10 cellular contexts compared by ENCODE assay signal in the genomic region with DNA sequence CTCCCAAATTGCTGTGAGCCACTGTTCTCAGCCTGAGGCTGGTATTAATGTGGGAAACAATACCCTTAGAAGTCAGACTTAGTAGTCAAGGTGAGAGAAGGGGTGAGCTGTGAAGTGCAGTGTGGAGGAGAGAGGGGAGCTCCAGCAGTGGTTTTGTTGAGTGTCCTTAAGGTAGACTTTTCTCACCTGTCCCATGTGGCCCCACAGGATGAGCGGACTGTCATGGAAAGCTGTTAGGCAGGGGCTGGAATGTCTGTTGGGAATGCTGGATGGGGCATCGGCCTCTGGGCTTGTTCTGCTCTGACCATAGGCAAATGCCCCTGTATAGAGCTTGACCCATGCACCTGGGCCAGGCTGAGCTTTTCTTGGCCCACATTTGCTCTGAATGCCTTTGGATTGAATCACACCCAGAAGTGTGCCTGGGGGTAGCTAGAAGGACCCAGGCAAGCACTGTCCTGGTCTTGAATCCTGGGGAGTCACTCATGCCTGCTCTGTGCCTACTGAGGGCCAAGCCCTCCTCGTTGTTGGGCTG. TPM values are rescaled to one million over a fixed set of nuclear protein-coding genes. Genes with fewer than 3 reads are reported as not detected.
A peak's percentile ranks its signal among the peaks of the same experiment; 100 is the strongest.
DNase-seq lines count a peak whose midpoint lies in the region; ATAC-seq and TF ChIP-seq lines count a peak whose summit lies in the region.
"Had no signal": no experiment of that assay in that cellular context is flagged by ENCODE, and none has a peak within 500 bp of the region (broad histone marks: within the 10 kb centered on the region; RNA-seq: fewer than 3 reads in every experiment).

No MANE protein-coding gene starts in this region.

- no peaks in the 10 kb centered on the region for H3K9me3 Mint-ChIP-seq in activated T-cell treated with anti-CD3 and anti-CD28 coated beads, Interleukin-2, amount 50 U/mL, for 24 hours
- H3K9me3 Mint-ChIP-seq in activated naive CD4-positive, alpha-beta T cell treated with anti-CD3 and anti-CD28 coated beads, Interleukin-2, amount 50 U/mL, for 72 hours = peaks cover 0 to 6% of the 10 kb centered on the region in 2 donors
- H3K9me3 Mint-ChIP-seq: GM23338 had no signal

- no peak for TF ChIP-seq EP300 in suprapubic skin (IDR thresholded peaks at IDR 0.05)

- no peak overlapping the region for H3K4me3 Mint-ChIP-seq in activated T-cell treated with anti-CD3 and anti-CD28 coated beads, Interleukin-2, amount 50 U/mL, for 24 hours
- H3K4me3 Mint-ChIP-seq: GM23338 had no signal

- H3K27me3 ChIP-seq in suprapubic skin (no peaks in the 10 kb centered on the region), tibial artery (no peaks in the 10 kb centered on the region)

- peak overlapping the region; percentile 87 for H3K27ac ChIP-seq in suprapubic skin
- H3K27ac ChIP-seq in tibial artery = no peak overlapping the region

- TF ChIP-seq CTCF in suprapubic skin (IDR thresholded peaks at IDR 0.05) (no peak), tibial artery (IDR thresholded peaks at IDR 0.05) (no peak)

- no peaks in the 10 kb centered on the region for H3K27me3 Mint-ChIP-seq in activated T-cell treated with anti-CD3 and anti-CD28 coated beads, Interleukin-2, amount 50 U/mL, for 24 hours

- DNase-seq in activated T-cell treated with anti-CD3 and anti-CD28 coated beads, Interleukin-2, amount 50 U/mL, for 24 hours = peak; percentile 29
- no peak for DNase-seq in activated T-cell treated with anti-CD3 and anti-CD28 coated beads, Interleukin-2, amount 50 U/mL, for 48 hours
- no peak for DNase-seq in activated naive CD4-positive, alpha-beta T cell treated with anti-CD3 and anti-CD28 coated beads, Interleukin-2, amount 50 U/mL, for 72 hours (ENCODE audit: low spot score in 2 of 2)
- DNase-seq in kidney tubule cell (ENCODE audit: low spot score) = peak; percentile 83
- DNase-seq in suprapubic skin (ENCODE audit: low spot score in 2 of 2) = no peak
- DNase-seq in tibial artery = no peak
- DNase-seq: NCI-H2081 had no signal

- peak overlapping the region; percentile 98 for H3K27ac Mint-ChIP-seq in activated T-cell treated with anti-CD3 and anti-CD28 coated beads, Interleukin-2, amount 50 U/mL, for 24 hours
- H3K27ac Mint-ChIP-seq in activated naive CD4-positive, alpha-beta T cell treated with anti-CD3 and anti-CD28 coated beads, Interleukin-2, amount 50 U/mL, for 72 hours = peak overlapping the region; percentile 87 to 96
- H3K27ac Mint-ChIP-seq: GM23338 had no signal

- H3K36me3 ChIP-seq in suprapubic skin = peaks cover under 1% of the 10 kb centered on the region
- peaks cover 0 to under 1% (median 0%) of the 10 kb centered on the region in 3 donors for H3K36me3 ChIP-seq in tibial artery

- H3K4me1 ChIP-seq in suprapubic skin (peaks cover 100% of the 10 kb centered on the region), tibial artery (peaks cover 5 to 85% (median 56%) of the 10 kb centered on the region in 4 donors)

- intact Hi-C loops in tibial artery (cut with DNase I; ENCODE audit: low total_unique reads) = no loop called here

- no peak for TF ChIP-seq POLR2A in suprapubic skin (IDR thresholded peaks at IDR 0.05)

- ATAC-seq in activated naive CD4-positive, alpha-beta T cell treated with anti-CD3 and anti-CD28 coated beads, Interleukin-2, amount 50 U/mL, for 72 hours = no peak
- no peak for ATAC-seq in HG03108 (IDR thresholded peaks at IDR 0.05; ENCODE audit: unreplicated experiment)
- no peak for ATAC-seq in GM18868 (IDR thresholded peaks at IDR 0.05; ENCODE audit: unreplicated experiment)

- H3K36me3 Mint-ChIP-seq in activated T-cell treated with anti-CD3 and anti-CD28 coated beads, Interleukin-2, amount 50 U/mL, for 24 hours (ENCODE audit: low read depth) = peaks cover 47% of the 10 kb centered on the region
- peaks cover 0 to 22% of the 10 kb centered on the region in 2 donors for H3K36me3 Mint-ChIP-seq in activated naive CD4-positive, alpha-beta T cell treated with anti-CD3 and anti-CD28 coated beads, Interleukin-2, amount 50 U/mL, for 72 hours

- WGBS in suprapubic skin = 85% methylated on average over 3 of the region's 3 CpGs

- H3K9me3 ChIP-seq in suprapubic skin (no peaks in the 10 kb centered on the region), tibial artery (no peaks in the 10 kb centered on the region)

- H3K4me1 Mint-ChIP-seq in activated T-cell treated with anti-CD3 and anti-CD28 coated beads, Interleukin-2, amount 50 U/mL, for 24 hours (ENCODE audit: low read depth) = peaks cover 92% of the 10 kb centered on the region

- no peak overlapping the region for H3K4me3 ChIP-seq in suprapubic skin
- H3K4me3 ChIP-seq in tibial artery = no peak overlapping the region
- H3K4me3 ChIP-seq: GM23338 had no signal

RNA-seq across cellular contexts. Expression of a gene that starts 36.3 kb away (rescaled TPM):
- under 1 TPM in 1 of 2 donors, not detected in 1; 0.14 TPM for total RNA-seq in activated naive CD4-positive, alpha-beta T cell treated with anti-CD3 and anti-CD28 coated beads, Interleukin-2, amount 50 U/mL, for 72 hours
- total RNA-seq in suprapubic skin = under 1 TPM in 2 of 4 donors, not detected in 2; 0.18 to 0.23 TPM
- total RNA-seq: GM23338 had no signal

RNA-seq across cellular contexts. Expression of a gene that starts 47.3 kb away (rescaled TPM):
- total RNA-seq in activated naive CD4-positive, alpha-beta T cell treated with anti-CD3 and anti-CD28 coated beads, Interleukin-2, amount 50 U/mL, for 72 hours = 10 to 100 TPM; 30.7 to 53.6 TPM
- total RNA-seq in suprapubic skin = 100 to 1,000 TPM in 3 of 4 donors, 10 to 100 TPM in 1; 99.7 to 145 (median 122) TPM

Comparison
In these comparisons a context has a peak if more than half of its experiments do, and no peak if none do; other contexts are left out.
1. DNase-seq: peak in activated T-cell treated with anti-CD3 and anti-CD28 coated beads, Interleukin-2, amount 50 U/mL, for 24 hours (single experiment) and kidney tubule cell (single experiment); none in activated T-cell treated with anti-CD3 and anti-CD28 coated beads, Interleukin-2, amount 50 U/mL, for 48 hours (0 of 2), activated naive CD4-positive, alpha-beta T cell treated with anti-CD3 and anti-CD28 coated beads, Interleukin-2, amount 50 U/mL, for 72 hours (0 of 2), suprapubic skin (0 of 2) and tibial artery (0 of 2).